23 cellular contexts compared by ENCODE assay signal in the genomic region with DNA sequence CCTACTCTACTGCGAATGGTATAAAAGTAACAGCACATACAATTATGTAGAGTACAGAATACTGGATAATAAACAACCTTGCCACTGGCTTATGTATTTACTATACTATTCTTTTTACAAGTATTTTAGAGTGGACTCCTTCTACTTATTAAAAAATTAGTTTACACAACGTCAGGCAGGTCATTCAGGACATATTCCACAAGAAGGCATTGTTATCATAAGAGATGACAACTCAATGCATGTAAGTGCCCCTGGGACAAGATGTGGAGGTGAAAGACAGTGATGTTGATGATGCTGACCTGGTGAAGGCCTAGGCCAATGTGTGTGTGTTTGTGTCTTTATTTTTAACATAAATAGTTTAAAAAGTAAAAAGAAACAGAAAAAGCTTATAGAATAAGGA.
"Had no signal": no experiment of that assay in that cellular context is flagged by ENCODE, and none has a peak within 500 bp of the region (broad histone marks: within the 10 kb centered on the region; RNA-seq: fewer than 3 reads in every experiment).

No MANE protein-coding gene starts in this region.

- H3K27ac Mint-ChIP-seq: activated naive CD4-positive, alpha-beta T cell treated with anti-CD3 and anti-CD28 coated beads, Interleukin-2, amount 50 U/mL, for 72 hours; activated T-cell treated with anti-CD3 and anti-CD28 coated beads, Interleukin-2, amount 50 U/mL, for 72 hours; mesothelial cell of epicardium; nephron; stimulated activated memory B cell treated with anti-CD40 and anti-IgM and Interleukin-4, amounts not matched to agents 10 μg/mL and 1 μg/mL and 100 μg/mL, for 72 hours; type B pancreatic cell had no signal

- H3K27me3 Mint-ChIP-seq: stimulated activated memory B cell treated with anti-CD40 and anti-IgM and Interleukin-4, amounts not matched to agents 10 μg/mL and 1 μg/mL and 100 μg/mL, for 72 hours; type B pancreatic cell had no signal

- H3K4me3 Mint-ChIP-seq: activated T-cell treated with anti-CD3 and anti-CD28 coated beads, Interleukin-2, amount 50 U/mL, for 72 hours; mesothelial cell of epicardium; nephron; stimulated activated memory B cell treated with anti-CD40 and anti-IgM and Interleukin-4, amounts not matched to agents 10 μg/mL and 1 μg/mL and 100 μg/mL, for 72 hours; type B pancreatic cell had no signal

- H3K9me3 ChIP-seq: adrenal gland, breast epithelium, esophagus muscularis mucosa, gastroesophageal sphincter, heart left ventricle, left lung, testis had no signal

- H3K36me3 Mint-ChIP-seq: mesothelial cell of epicardium; stimulated activated memory B cell treated with anti-CD40 and anti-IgM and Interleukin-4, amounts not matched to agents 10 μg/mL and 1 μg/mL and 100 μg/mL, for 72 hours; type B pancreatic cell had no signal

- DNase-seq: activated CD4-positive, alpha-beta T cell treated with anti-CD3 and anti-CD28 coated beads, Interleukin-2, amount 50 U/mL, for 4 hours; activated effector memory CD4-positive, alpha-beta T cell treated with anti-CD3 and anti-CD28 coated beads, Interleukin-2, amount 50 U/mL, for 16 hours; activated T-cell treated with anti-CD3 and anti-CD28 coated beads, Interleukin-2, amount 50 U/mL, for 72 hours; adrenal gland; cerebellar nuclear complex; cortex of kidney; effector CD4-positive, alpha-beta T cell; heart left ventricle; kidney; left lung; occipital lobe; retina; spleen; stimulated activated CD4-positive, alpha-beta T cell treated with anti-CD3 and anti-CD28 coated beads, Interleukin-4, amount 100 ng/mL, for 4 hours; testis had no signal

- H3K36me3 ChIP-seq: adrenal gland, breast epithelium, esophagus muscularis mucosa, gastroesophageal sphincter, heart left ventricle, left lung, spleen had no signal

- H3K4me1 Mint-ChIP-seq: mesothelial cell of epicardium; nephron; stimulated activated memory B cell treated with anti-CD40 and anti-IgM and Interleukin-4, amounts not matched to agents 10 μg/mL and 1 μg/mL and 100 μg/mL, for 72 hours had no signal

- H3K9me3 Mint-ChIP-seq: mesothelial cell of epicardium, nephron, type B pancreatic cell had no signal

- H3K27ac ChIP-seq: adrenal gland, breast epithelium, esophagus muscularis mucosa, gastroesophageal sphincter, heart left ventricle, left lung, spleen, testis had no signal

- H3K4me3 ChIP-seq: adrenal gland, breast epithelium, esophagus muscularis mucosa, gastroesophageal sphincter, heart left ventricle, left lung, spleen, testis had no signal

- H3K27me3 ChIP-seq: adrenal gland, breast epithelium, esophagus muscularis mucosa, gastroesophageal sphincter, heart left ventricle, left lung, spleen, testis had no signal

- H3K4me1 ChIP-seq: adrenal gland, breast epithelium, esophagus muscularis mucosa, gastroesophageal sphincter, heart left ventricle, left lung, spleen, testis had no signal
